2 cellular contexts compared by ENCODE assay signal in the genomic region with DNA sequence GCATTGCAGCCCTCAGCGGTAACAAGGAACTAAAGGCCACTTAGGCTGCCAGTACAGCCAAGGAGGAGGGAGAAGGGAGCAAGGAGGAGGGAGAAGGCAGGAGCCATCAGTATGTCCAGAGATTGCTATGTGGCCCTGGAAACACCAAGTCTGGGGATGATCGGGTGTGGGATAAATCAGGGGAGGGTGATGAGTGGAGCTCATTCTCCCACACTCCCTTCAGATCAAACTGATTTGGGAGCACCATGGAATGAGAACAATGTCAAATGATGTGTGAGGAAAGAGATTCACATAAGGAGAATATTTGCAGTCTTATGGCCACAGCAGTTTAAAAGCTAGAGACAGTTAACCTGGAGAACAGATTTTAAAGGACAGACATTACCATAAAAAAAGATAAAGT.
TF ChIP-seq lines count a peak whose summit lies in the region.

No MANE protein-coding gene starts in this region.

TF ChIP-seq in HepG2, 621 proteins besides CTCF, POLR2A, EP300 and RAD21:
- TF ChIP-seq ZNF263 (CRISPR knock-in tag; IDR thresholded peaks at IDR 0.05) = peak; percentile 35; the same call in 1 of the 2 replicates
- TF ChIP-seq AKAP8 (CRISPR knock-in tag; IDR thresholded peaks at IDR 0.05) = no peak
- no peak for TF ChIP-seq NAIF1 (CRISPR knock-in tag; IDR thresholded peaks at IDR 0.05; ENCODE audit: borderline replicate concordance)

TF ChIP-seq in K562, 482 proteins besides CTCF, POLR2A, EP300 and RAD21:
- TF ChIP-seq ETV1 (tag; conservative IDR thresholded peaks at IDR 0.05; ENCODE audit: low read depth) (no peak), ZNF263 (CRISPR knock-in tag; IDR thresholded peaks at IDR 0.05; ENCODE audit: borderline replicate concordance) (peak; percentile 87)
